Comparison of ENCODE assay signal across 8 cellular contexts in genomic region chr12:6752181-6752930, GRCh38. TPM values are rescaled to one million over a fixed set of nuclear protein-coding genes. Genes with fewer than 3 reads are reported as not detected.
DNase-seq lines count a peak whose midpoint lies in the region; ATAC-seq and TF ChIP-seq lines count a peak whose summit lies in the region.

No MANE protein-coding gene starts in this region.

- peak overlapping the region; percentile 99 for H3K9ac ChIP-seq in SK-N-MC (ENCODE audit: insufficient read length)

- peak; percentile 65 for DNase-seq in COLO829 (ENCODE audit: low spot score)
- no peak for DNase-seq in SK-N-MC (ENCODE audit: low read depth, low spot score)
- DNase-seq in effector CD8-positive, alpha-beta T cell (lab: John Stamatoyannopoulos, UW): peak; percentile 44
- DNase-seq in thoracic aorta (ENCODE audit: low spot score): no peak
- DNase-seq in LoVo (ENCODE audit: low spot score): no peak

- H3K27ac ChIP-seq in SK-N-MC (peak overlapping the region; percentile 99), mesodermal cell (ENCODE audit: low read depth, low read length, severe bottlenecking) (peak overlapping the region; percentile 98), thoracic aorta (peak overlapping the region; percentile 89 to 92)

- H3K4me3 ChIP-seq in SK-N-MC (peak overlapping the region; percentile 99), mesodermal cell (ENCODE audit: extremely low read depth, insufficient read depth, low read length, poor library complexity, severe bottlenecking) (peak overlapping the region; percentile 99), thoracic aorta (peak overlapping the region; percentile 98)

- H3K36me3 ChIP-seq in SK-N-MC (ENCODE audit: insufficient read depth, low read length) (peaks cover 47% of the 10 kb centered on the region), mesodermal cell (ENCODE audit: control insufficient read depth, insufficient read depth, low read length) (peaks cover 47% of the 10 kb centered on the region), thoracic aorta (peaks cover 41% of the 10 kb centered on the region)

- H3K9me3 ChIP-seq in SK-N-MC (ENCODE audit: low read depth, low read length) (no peaks in the 10 kb centered on the region), mesodermal cell (ENCODE audit: control insufficient read depth, low read length) (no peaks in the 10 kb centered on the region), thoracic aorta (no peaks in the 10 kb centered on the region)

- 6 to 7% methylated on average over 18 to 24 of the region's 25 CpGs for WGBS in mesodermal cell (ENCODE audit: insufficient coverage in 2 of 2), 2 experiments

- ATAC-seq in HG03066 (IDR thresholded peaks at IDR 0.05; ENCODE audit: low read depth, unreplicated experiment) (peak; percentile 2), thoracic aorta (ENCODE audit: insufficient number of reproducible peaks, low FRiP score, low read depth) (no peak), GM21526 (IDR thresholded peaks at IDR 0.05; ENCODE audit: low FRiP score, unreplicated experiment) (no peak)

- H3K4me1 ChIP-seq in mesodermal cell (ENCODE audit: control insufficient read depth, insufficient read depth, low read length, poor library complexity, severe bottlenecking) (peaks cover 11% of the 10 kb centered on the region), thoracic aorta (ENCODE audit: control insufficient read depth in 1 of 2, low read depth in 2 of 2) (peaks cover 9 to 22% of the 10 kb centered on the region in 2 donors)

- no peaks in the 10 kb centered on the region for H3K27me3 ChIP-seq in thoracic aorta (replicated peaks; ENCODE audit: insufficient read depth)

- TF ChIP-seq CTCF in thoracic aorta (IDR thresholded peaks at IDR 0.05): no peak

RNA-seq across cellular contexts. Expression of gene MLF2, which starts 0.6 kb away (rescaled TPM):
- polyA plus RNA-seq in mesodermal cell (2013, experiment 1 of 2): 216 TPM
- polyA plus RNA-seq in mesodermal cell (2013, experiment 2 of 2): 188 TPM
- total RNA-seq in thoracic aorta: 100 to 1,000 TPM; 129 to 179 TPM

RNA-seq across cellular contexts. Expression of gene PTMS, which starts 13.8 kb away (rescaled TPM):
- polyA plus RNA-seq in mesodermal cell (2013, experiment 1 of 2): 585 TPM
- 569 TPM for polyA plus RNA-seq in mesodermal cell (2013, experiment 2 of 2)
- total RNA-seq in thoracic aorta: 100 to 1,000 TPM; 168 to 186 TPM

RNA-seq across cellular contexts. Expression of gene LAG3, which starts 20.0 kb away (rescaled TPM):
- polyA plus RNA-seq in mesodermal cell (2013, experiment 1 of 2): 2.0 TPM
- polyA plus RNA-seq in mesodermal cell (2013, experiment 2 of 2): 2.3 TPM
- 1 to 10 TPM in 1 of 2 donors, under 1 TPM in 1; 0.95 to 1.5 TPM for total RNA-seq in thoracic aorta

RNA-seq across cellular contexts. Expression of gene COPS7A, which starts 28.5 kb away (rescaled TPM):
- polyA plus RNA-seq in mesodermal cell (2013, experiment 1 of 2): 45.2 TPM
- 37.3 TPM for polyA plus RNA-seq in mesodermal cell (2013, experiment 2 of 2)
- total RNA-seq in thoracic aorta: 10 to 100 TPM; 69.9 to 78.2 TPM

RNA-seq across cellular contexts. Expression of gene CD4, which starts 37.0 kb away (rescaled TPM):
- polyA plus RNA-seq in mesodermal cell (2013, experiment 1 of 2): 6.0 TPM
- polyA plus RNA-seq in mesodermal cell (2013, experiment 2 of 2): 6.5 TPM
- 10 to 100 TPM; 22.3 to 25.0 TPM for total RNA-seq in thoracic aorta

Comparison
In these comparisons a context has a peak if more than half of its experiments do, and no peak if none do; other contexts are left out.
1. DNase-seq: peak in COLO829 (single experiment) and effector CD8-positive, alpha-beta T cell (single experiment); none in SK-N-MC (single experiment), thoracic aorta (single experiment) and LoVo (single experiment).
2. Peak in every context shown above with its lines, with median percentiles within 50 percentile points of each other: H3K27ac ChIP-seq and H3K4me3 ChIP-seq.